In genomic region chr11:45092901-45093760, GRCh38 we compare ENCODE assay signal across 1 cellular context.
TF ChIP-seq lines count a peak whose summit lies in the region.

No MANE protein-coding gene starts in this region.

TF ChIP-seq in K562, 482 proteins besides CTCF, POLR2A, EP300 and RAD21 (continued from another document):
- TF ChIP-seq ZBTB7A (IDR thresholded peaks at IDR 0.05; ENCODE audit: borderline replicate concordance, control insufficient read depth, low read depth, low read length) (0 out of 2 replicates have a peak, but pooled peaks have one; percentile 41), EGR1 (conservative IDR thresholded peaks at IDR 0.05) (0 out of 2 replicates have a peak, but pooled peaks have one; percentile 17), SIN3A (IDR thresholded peaks at IDR 0.05; ENCODE audit: borderline replicate concordance in 2 of 2, control insufficient read depth in 1 of 2, low read depth in 2 of 2, low read length in 2 of 2) (no peak), NKRF (IDR thresholded peaks at IDR 0.05; ENCODE audit: borderline replicate concordance) (no peak)
